17 cellular contexts compared by ENCODE assay signal in the genomic region with DNA sequence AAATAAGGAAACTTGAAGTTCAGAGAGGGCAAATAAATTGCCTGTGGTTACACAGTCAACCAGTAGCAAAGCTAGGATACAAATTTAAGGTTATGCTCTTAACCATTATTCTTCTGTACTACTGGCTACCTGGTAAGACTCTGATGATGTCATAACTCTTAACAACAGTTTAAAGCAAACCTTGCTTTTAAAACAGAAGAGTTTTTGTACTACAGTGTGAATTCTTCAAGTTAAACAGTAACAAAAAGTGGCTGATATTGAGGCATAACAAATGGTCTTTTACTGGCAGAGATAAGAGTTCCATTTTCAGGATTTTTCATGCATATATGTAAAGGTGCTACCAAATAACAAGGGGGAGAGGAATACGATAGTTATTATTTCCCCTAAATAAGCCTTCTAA. TPM values are rescaled to one million over a fixed set of nuclear protein-coding genes. Genes with fewer than 3 reads are reported as not detected.
A peak's percentile ranks its signal among the peaks of the same experiment; 100 is the strongest.
DNase-seq lines count a peak whose midpoint lies in the region; ATAC-seq, FAIRE-seq and TF ChIP-seq lines count a peak whose summit lies in the region.
"Had no signal": no experiment of that assay in that cellular context is flagged by ENCODE, and none has a peak within 500 bp of the region (broad histone marks: within the 10 kb centered on the region; RNA-seq: fewer than 3 reads in every experiment).

No MANE protein-coding gene starts in this region.

- no peak overlapping the region for H3K9ac ChIP-seq in astrocyte (ENCODE audit: low read length)
- H3K9ac ChIP-seq: GM23248 had no signal

- no peak for TF ChIP-seq POLR2A in GM12891 (IDR thresholded peaks at IDR 0.05; ENCODE audit: low read depth, low read length)

- no peak for TF ChIP-seq CTCF in astrocyte (IDR thresholded peaks at IDR 0.05; ENCODE audit: insufficient read depth, low read depth, low read length)
- no peak for TF ChIP-seq CTCF in pancreas (IDR thresholded peaks at IDR 0.05)

- FAIRE-seq in astrocyte (lab: Jason Lieb, UNC) (peak; percentile 32), pancreas (lab: Jason Lieb, UNC) (no peak), GM12891 (lab: Jason Lieb, UNC) (no peak)
- FAIRE-seq: A204.1, H54 had no signal

- no peak overlapping the region for H3K4me3 Mint-ChIP-seq in astrocyte (ENCODE audit: unreplicated experiment)
- no peak overlapping the region for H3K4me3 Mint-ChIP-seq in activated T-helper 2 cell treated with anti-CD3 and anti-CD28 coated beads, Interferon-gamma antibody, Interleukin-2, Interleukin-4, amounts not matched to agents 10 μg/mL and 5 μg/mL and 100 μg/mL, durations not matched to agents 14 hours and 24 hours and 36 hours (ENCODE audit: low read depth)
- H3K4me3 Mint-ChIP-seq: CD14-positive monocyte; CD8-positive, alpha-beta T cell; IgD-negative memory B cell had no signal

- intact Hi-C loops in pancreas (cut with DNase I): no loop called here
- intact Hi-C loops in activated T-helper 2 cell treated with anti-CD3 and anti-CD28 coated beads, Interferon-gamma antibody, Interleukin-2, Interleukin-4, amounts not matched to agents 10 μg/mL and 5 μg/mL and 100 μg/mL, durations not matched to agents 14 hours and 24 hours and 36 hours (cut with micrococcal nuclease): no loop called here

- H3K79me2 ChIP-seq in astrocyte (ENCODE audit: insufficient read depth, low read length): no peaks in the 10 kb centered on the region

- no peak overlapping the region for H3K4me3 ChIP-seq in astrocyte (ENCODE audit: insufficient read depth, low read depth, low read length)
- no peak overlapping the region for H3K4me3 ChIP-seq in pancreas
- H3K4me3 ChIP-seq: GM23248 had no signal

- H4K20me1 ChIP-seq in astrocyte (ENCODE audit: insufficient read depth, low read length): no peaks in the 10 kb centered on the region

- H3K36me3 ChIP-seq in astrocyte (ENCODE audit: insufficient read depth, low read length) (no peaks in the 10 kb centered on the region), pancreas (no peaks in the 10 kb centered on the region)
- H3K36me3 ChIP-seq: BE2C had no signal

- no peaks in the 10 kb centered on the region for H3K27me3 ChIP-seq in astrocyte (ENCODE audit: insufficient read depth, low read length)
- H3K27me3 ChIP-seq in pancreas: no peaks in the 10 kb centered on the region
- H3K27me3 ChIP-seq: BE2C had no signal

- H3K9me3 ChIP-seq in astrocyte (ENCODE audit: insufficient read depth, low read depth, low read length) (no peaks in the 10 kb centered on the region), pancreas (no peaks in the 10 kb centered on the region)
- H3K9me3 ChIP-seq: BE2C had no signal

- H3K27ac Mint-ChIP-seq in astrocyte (ENCODE audit: unreplicated experiment): no peak overlapping the region
- H3K27ac Mint-ChIP-seq in activated T-helper 2 cell treated with anti-CD3 and anti-CD28 coated beads, Interferon-gamma antibody, Interleukin-2, Interleukin-4, amounts not matched to agents 10 μg/mL and 5 μg/mL and 100 μg/mL, durations not matched to agents 14 hours and 24 hours and 36 hours: no peak overlapping the region
- H3K27ac Mint-ChIP-seq: CD8-positive, alpha-beta T cell; IgD-negative memory B cell had no signal

- no peak for DNase-seq in astrocyte (ENCODE audit: low read depth)
- peak; percentile 33 for DNase-seq in kidney tubule cell (ENCODE audit: low spot score)
- no peak for DNase-seq in pancreas
- DNase-seq in GM12891 (ENCODE audit: insufficient read length, low spot score): no peak
- DNase-seq in activated T-helper 2 cell treated with anti-CD3 and anti-CD28 coated beads, Interferon-gamma antibody, Interleukin-2, Interleukin-4, amounts not matched to agents 10 μg/mL and 5 μg/mL and 100 μg/mL, durations not matched to agents 14 hours and 24 hours and 36 hours (ENCODE audit: low spot score): no peak
- DNase-seq in NCI-H146 (lab: John Stamatoyannopoulos, UW): no peak
- DNase-seq in substantia nigra (lab: John Stamatoyannopoulos, UW): no peak
- DNase-seq: CD8-positive, alpha-beta T cell; COR-L47; DND-41; GDM1 had no signal

- 32 to 41% methylated on average over 1 of the region's 1 CpG for WGBS in pancreas, 2 donors

- no peaks in the 10 kb centered on the region for H3K36me3 Mint-ChIP-seq in astrocyte (ENCODE audit: low read depth, unreplicated experiment)
- H3K36me3 Mint-ChIP-seq in activated T-helper 2 cell treated with anti-CD3 and anti-CD28 coated beads, Interferon-gamma antibody, Interleukin-2, Interleukin-4, amounts not matched to agents 10 μg/mL and 5 μg/mL and 100 μg/mL, durations not matched to agents 14 hours and 24 hours and 36 hours (ENCODE audit: low read depth): peaks cover 32% of the 10 kb centered on the region

- H3K9me3 Mint-ChIP-seq in astrocyte (ENCODE audit: unreplicated experiment): no peaks in the 10 kb centered on the region
- H3K9me3 Mint-ChIP-seq in activated T-helper 2 cell treated with anti-CD3 and anti-CD28 coated beads, Interferon-gamma antibody, Interleukin-2, Interleukin-4, amounts not matched to agents 10 μg/mL and 5 μg/mL and 100 μg/mL, durations not matched to agents 14 hours and 24 hours and 36 hours: no peaks in the 10 kb centered on the region
- H3K9me3 Mint-ChIP-seq: CD8-positive, alpha-beta T cell; IgD-negative memory B cell had no signal

- H3K4me1 ChIP-seq in astrocyte (ENCODE audit: insufficient read depth, low read length) (no peaks in the 10 kb centered on the region), pancreas (peaks cover 0 to 6% (median 6%) of the 10 kb centered on the region in 3 donors)
- H3K4me1 ChIP-seq: BE2C had no signal

- H3K27me3 Mint-ChIP-seq in astrocyte (ENCODE audit: low read depth, unreplicated experiment): no peaks in the 10 kb centered on the region
- H3K27me3 Mint-ChIP-seq in activated T-helper 2 cell treated with anti-CD3 and anti-CD28 coated beads, Interferon-gamma antibody, Interleukin-2, Interleukin-4, amounts not matched to agents 10 μg/mL and 5 μg/mL and 100 μg/mL, durations not matched to agents 14 hours and 24 hours and 36 hours (ENCODE audit: low read depth): no peaks in the 10 kb centered on the region

- no peak overlapping the region for H3K4me2 ChIP-seq in astrocyte (ENCODE audit: low read length)

- H3K4me1 Mint-ChIP-seq in astrocyte (ENCODE audit: low read depth, unreplicated experiment): peaks cover 4% of the 10 kb centered on the region
- H3K4me1 Mint-ChIP-seq in activated T-helper 2 cell treated with anti-CD3 and anti-CD28 coated beads, Interferon-gamma antibody, Interleukin-2, Interleukin-4, amounts not matched to agents 10 μg/mL and 5 μg/mL and 100 μg/mL, durations not matched to agents 14 hours and 24 hours and 36 hours (ENCODE audit: low read depth): peaks cover 2% of the 10 kb centered on the region

- H2AFZ ChIP-seq in astrocyte (ENCODE audit: low read depth, low read length): no peak overlapping the region
- H2AFZ ChIP-seq: GM23248 had no signal

- H3K27ac ChIP-seq in astrocyte (ENCODE audit: low read depth, low read length) (no peak overlapping the region), pancreas (no peak overlapping the region), substantia nigra (ENCODE audit: low read depth, low read length, poor library complexity, severe bottlenecking) (no peak overlapping the region)
- H3K27ac ChIP-seq: GM23248 had no signal

- ATAC-seq in pancreas: peak in 3 of 4 donors; percentile 53 to 68 (median 68)

TF ChIP-seq in GM12891, 5 proteins besides CTCF, POLR2A, EP300 and RAD21:
- no peak for TF ChIP-seq SPI1 (IDR thresholded peaks at IDR 0.05; ENCODE audit: low read depth, low read length)
- TF ChIP-seq PAX5 (IDR thresholded peaks at IDR 0.05; ENCODE audit: insufficient read depth, low read length, severe bottlenecking): no peak
- no peak for TF ChIP-seq POU2F2 (IDR thresholded peaks at IDR 0.05; ENCODE audit: low read depth, low read length)
- TF ChIP-seq POLR2AphosphoS5 (IDR thresholded peaks at IDR 0.05; ENCODE audit: low read depth, low read length): no peak
- TF ChIP-seq TAF1 (IDR thresholded peaks at IDR 0.05; ENCODE audit: low read depth, low read length): no peak
TF ChIP-seq in GM12891: peak in this region for 0.

RNA-seq across cellular contexts. Expression of gene TAB3, which starts 23.4 kb away (rescaled TPM):
- 17.7 and 19.3 TPM in 2 replicates for total RNA-seq in astrocyte
- total RNA-seq in pancreas: 10 to 100 TPM; 10.3 to 17.3 (median 13.7) TPM
- 10 to 100 TPM; 10.2 to 14.9 TPM for polyA plus RNA-seq in pancreas
- polyA plus RNA-seq in GM12891 (2012; ENCODE audit: low read depth, missing spikeins): 8.4 TPM
- 24.2 and 24.9 TPM in 2 replicates for total RNA-seq in activated T-helper 2 cell treated with anti-CD3 and anti-CD28 coated beads, Interferon-gamma antibody, Interleukin-2, Interleukin-4, amounts not matched to agents 10 μg/mL and 5 μg/mL and 100 μg/mL, durations not matched to agents 14 hours and 24 hours and 36 hours
